Comparison of ENCODE assay signal across 8 cellular contexts in genomic region chr6:34791842-34792604, GRCh38. TPM values are rescaled to one million over a fixed set of nuclear protein-coding genes. Genes with fewer than 3 reads are reported as not detected.
DNase-seq lines count a peak whose midpoint lies in the region; ATAC-seq lines count a peak whose summit lies in the region.

BLTP3A (plus strand) TSS chr6:34792083; CDS start chr6:34792251, 168 bp downstream.

- H4K20me1 ChIP-seq in BLaER1, result peaks cover 39% of the 10 kb centered on the region

- peaks cover 6% of the 10 kb centered on the region for H3K79me1 ChIP-seq in mesendoderm (ENCODE audit: low read length)

- H3K23ac ChIP-seq in mesendoderm (ENCODE audit: low read length), result peak within 1 kb of the TSS; percentile 100

- H3K9me3 ChIP-seq in BLaER1, result peaks cover 6% of the 10 kb centered on the region

- H3K4me3 Mint-ChIP-seq in effector memory CD8-positive, alpha-beta T cell, result peak within 1 kb of the TSS; percentile 89 to 97

- H3K36me3 ChIP-seq in BLaER1 (no peaks in the 10 kb centered on the region), mesendoderm (ENCODE audit: control insufficient read depth, insufficient read depth, low read length) (no peaks in the 10 kb centered on the region)

- H2BK5ac ChIP-seq in mesendoderm (ENCODE audit: low read length), result peak within 1 kb of the TSS; percentile 29

- POLR2A ChIA-PET in activated CD8-positive, alpha-beta memory T cell treated with anti-CD3 and anti-CD28 coated beads for 36 hours (lab: Charles Lee), result interaction anchor here (1.1 to 2.5 kb wide), 5 partner anchors 35 to 135 kb away, joined by 4 to 21 read pairs (median 9); partner anchors contain the start of genes ANKS1A and SNRPC

- H2AK5ac ChIP-seq in mesendoderm (ENCODE audit: low read length), result no peak within 1 kb of the TSS

- no peaks in the 10 kb centered on the region for H3K27me3 Mint-ChIP-seq in effector memory CD8-positive, alpha-beta T cell

- no CpG with 5 or more reads among the region's 93 CpGs for WGBS in mesendoderm (ENCODE audit: extremely low coverage, insufficient coverage, low lambda C conversion rate)

- H3K27me3 ChIP-seq in BLaER1, result no peaks in the 10 kb centered on the region
- H3K27me3 ChIP-seq in mesendoderm (ENCODE audit: insufficient read depth, low read length, poor library complexity), result no peaks in the 10 kb centered on the region

- H3K4me1 ChIP-seq in BLaER1 (peaks cover 22% of the 10 kb centered on the region), mesendoderm (ENCODE audit: control insufficient read depth, low read depth, low read length) (peaks cover 3% of the 10 kb centered on the region)

- H4K5ac ChIP-seq in mesendoderm (ENCODE audit: low read length), result peak within 1 kb of the TSS; percentile 24

- H3K9ac ChIP-seq in BLaER1 (peak within 1 kb of the TSS; percentile 96), mesendoderm (ENCODE audit: low read length) (peak within 1 kb of the TSS; percentile 79)

- CTCF ChIA-PET in activated CD8-positive, alpha-beta memory T cell treated with anti-CD3 and anti-CD28 coated beads for 36 hours (lab: Charles Lee), result interaction anchor here (0.6 to 1.8 kb wide), 5 partner anchors 9 to 96 kb away, joined by 3 to 5 read pairs (median 4); partner anchors contain the start of genes SNRPC and TAF11

- H3K36me3 Mint-ChIP-seq in effector memory CD8-positive, alpha-beta T cell (ENCODE audit: insufficient read depth), result peaks cover 8% of the 10 kb centered on the region

- no peak within 1 kb of the TSS for H2BK120ac ChIP-seq in mesendoderm (ENCODE audit: low read depth, low read length)

- H2BK15ac ChIP-seq in mesendoderm (replicated peaks; ENCODE audit: low read depth), result no peak within 1 kb of the TSS

- H3K4me2 ChIP-seq in BLaER1 (peak within 1 kb of the TSS; percentile 95), mesendoderm (ENCODE audit: low read length) (peak within 1 kb of the TSS; percentile 91)

- peaks cover 5% of the 10 kb centered on the region for H3K79me2 ChIP-seq in mesendoderm (ENCODE audit: control insufficient read depth, insufficient read depth, low read length)

- ATAC-seq in HG03469 (IDR thresholded peaks at IDR 0.05; ENCODE audit: unreplicated experiment), result peak; percentile 61
- peak; percentile 94 for ATAC-seq in effector memory CD8-positive, alpha-beta T cell (replicated peaks)

- H3K9me3 Mint-ChIP-seq in effector memory CD8-positive, alpha-beta T cell, result no peaks in the 10 kb centered on the region

- peaks cover 15 to 23% of the 10 kb centered on the region in 2 donors for H3K4me1 Mint-ChIP-seq in effector memory CD8-positive, alpha-beta T cell (ENCODE audit: low read depth in 2 of 2)

- H3K4me3 ChIP-seq in BLaER1 (peak within 1 kb of the TSS; percentile 92), mesendoderm (ENCODE audit: low read length) (peak within 1 kb of the TSS; percentile 84)

- peak within 1 kb of the TSS; percentile 91 to 96 for H3K27ac Mint-ChIP-seq in effector memory CD8-positive, alpha-beta T cell

- H3K4ac ChIP-seq in mesendoderm (ENCODE audit: low read depth, low read length), result peak within 1 kb of the TSS; percentile 46

- peak; percentile 96 for DNase-seq in GM19240 (ENCODE audit: insufficient read length, low spot score)
- DNase-seq in NCI-H774 (lab: John Stamatoyannopoulos, UW), result peak; percentile 69
- peak; percentile 61 to 69 (median 67) for DNase-seq in effector memory CD8-positive, alpha-beta T cell
- peak; percentile 83 for DNase-seq in mesendoderm
- DNase-seq in stimulated activated CD8-positive, alpha-beta memory T cell treated with anti-CD3 and anti-CD28 coated beads, Interleukin-15, amount 100 ng/mL, for 1 hour (ENCODE audit: low read depth), result peak; percentile 36

- peak within 1 kb of the TSS; percentile 57 for H4K8ac ChIP-seq in mesendoderm (ENCODE audit: low read depth, low read length)

- H3K27ac ChIP-seq in BLaER1 (peak within 1 kb of the TSS; percentile 93), mesendoderm (ENCODE audit: low read depth, low read length) (peak within 1 kb of the TSS; percentile 91)

- peak within 1 kb of the TSS; percentile 95 for H3K56ac ChIP-seq in mesendoderm (ENCODE audit: low read length)

- peak within 1 kb of the TSS; percentile 83 for H3K18ac ChIP-seq in mesendoderm (ENCODE audit: low read length)

RNA-seq across cellular contexts. Expression of gene BLTP3A, which starts in this region (rescaled TPM):
- 10 to 100 TPM; 19.0 to 19.9 TPM for total RNA-seq in activated CD8-positive, alpha-beta memory T cell treated with anti-CD3 and anti-CD28 coated beads for 36 hours
- 8.2 TPM for polyA plus RNA-seq in mesendoderm (2013, experiment 1 of 2)
- polyA plus RNA-seq in mesendoderm (2013, experiment 2 of 2), result 8.4 TPM

Comparison
In these comparisons a context has a peak if more than half of its experiments do, and no peak if none do; other contexts are left out.
1. Peak in every context shown above with its lines: DNase-seq, ATAC-seq, H3K4me3 ChIP-seq and H3K27ac ChIP-seq.
2. DNase-seq: peak in every context shown above with its lines; median percentile 96 in GM19240; 83 in mesendoderm; 69 in NCI-H774; 67 in effector memory CD8-positive, alpha-beta T cell; 36 in stimulated activated CD8-positive, alpha-beta memory T cell treated with anti-CD3 and anti-CD28 coated beads, Interleukin-15, amount 100 ng/mL, for 1 hour.